8 cellular contexts compared by ENCODE assay signal in the genomic region with DNA sequence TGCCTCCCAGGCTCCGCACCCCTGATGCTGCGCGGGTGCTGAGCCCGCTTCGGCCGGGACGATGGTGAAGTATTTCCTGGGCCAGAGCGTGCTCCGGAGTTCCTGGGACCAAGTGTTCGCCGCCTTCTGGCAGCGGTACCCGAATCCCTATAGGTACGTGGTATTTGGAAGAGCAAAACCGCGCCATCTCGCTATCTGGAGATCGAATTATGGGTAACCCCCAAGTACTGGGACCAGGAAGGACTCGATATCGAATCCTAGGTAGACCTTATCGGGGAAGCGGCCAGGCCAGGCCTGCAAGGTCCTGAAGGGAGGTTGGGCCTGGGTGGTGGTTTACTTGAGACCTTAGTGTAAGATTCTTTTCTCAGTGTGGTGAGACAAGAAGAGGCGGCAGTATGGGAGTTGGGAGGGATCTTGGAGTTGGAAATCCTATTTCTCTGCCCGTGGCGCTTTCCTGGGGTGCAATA. TPM values are rescaled to one million over a fixed set of nuclear protein-coding genes. Genes with fewer than 3 reads are reported as not detected.
DNase-seq lines count a peak whose midpoint lies in the region; ATAC-seq and TF ChIP-seq lines count a peak whose summit lies in the region.

No MANE protein-coding gene starts in this region.

- no peaks in the 10 kb centered on the region for H3K36me3 ChIP-seq in smooth muscle cell (ENCODE audit: low read depth)

- POLR2A ChIA-PET in activated CD4-positive, alpha-beta memory T cell treated with anti-CD3 and anti-CD28 coated beads for 36 hours (lab: Charles Lee), result interaction anchor here (0.8 to 2.0 kb wide), 5 partner anchors 8 to 169 kb away, joined by 3 to 7 read pairs (median 4); partner anchors contain the start of genes LMAN2 and MXD3

- no peaks in the 10 kb centered on the region for H3K27me3 Mint-ChIP-seq in activated CD4-positive, alpha-beta memory T cell treated with anti-CD3 and anti-CD28 coated beads for 36 hours

- no peak for TF ChIP-seq CTCF in smooth muscle cell (IDR thresholded peaks at IDR 0.05; ENCODE audit: borderline replicate concordance, insufficient read depth, poor library complexity, severe bottlenecking)

- H3K27ac Mint-ChIP-seq in activated CD4-positive, alpha-beta memory T cell treated with anti-CD3 and anti-CD28 coated beads for 36 hours, result peak overlapping the region; percentile 82

- peak; percentile 62 for DNase-seq in Right ventricle myocardium inferior (ENCODE audit: missing footprints)
- DNase-seq in cardiac septum (ENCODE audit: low spot score), result no peak
- DNase-seq in activated CD4-positive, alpha-beta memory T cell treated with anti-CD3 and anti-CD28 coated beads for 36 hours, result peak; percentile 39
- peak in 1 of 3 donors; percentile 52 for DNase-seq in right cardiac atrium
- no peak for DNase-seq in smooth muscle cell (lab: John Stamatoyannopoulos, UW; ENCODE audit: unreplicated experiment)
- DNase-seq in mucosa of gallbladder (ENCODE audit: low spot score), result no peak
- DNase-seq in epidermal melanocyte (ENCODE audit: insufficient read length, low spot score), result no peak
- DNase-seq in NCI-H524 treated with DMSO at 0.1 percent for 48 hours (lab: John Stamatoyannopoulos, UW), result no peak

- H3K9me3 ChIP-seq in right cardiac atrium (ENCODE audit: control insufficient read depth, low read length), result no peaks in the 10 kb centered on the region
- H3K9me3 ChIP-seq in smooth muscle cell (replicated peaks; ENCODE audit: low read depth), result no peaks in the 10 kb centered on the region

- H3K27me3 ChIP-seq in right cardiac atrium (ENCODE audit: control insufficient read depth, insufficient read depth) (no peaks in the 10 kb centered on the region), smooth muscle cell (ENCODE audit: low read depth) (no peaks in the 10 kb centered on the region)

- no peaks in the 10 kb centered on the region for H3K9me3 Mint-ChIP-seq in activated CD4-positive, alpha-beta memory T cell treated with anti-CD3 and anti-CD28 coated beads for 36 hours

- CTCF ChIA-PET in activated CD4-positive, alpha-beta memory T cell treated with anti-CD3 and anti-CD28 coated beads for 36 hours (lab: Charles Lee), result interaction anchor here (1.0 to 1.4 kb wide), 6 partner anchors 9 to 196 kb away, joined by 3 to 8 read pairs (median 5); partner anchors contain the start of gene LMAN2

- peak overlapping the region; percentile 69 for H3K27ac ChIP-seq in right cardiac atrium (ENCODE audit: low read length)
- peak overlapping the region; percentile 96 for H3K27ac ChIP-seq in smooth muscle cell (ENCODE audit: low read depth)

- H3K4me1 Mint-ChIP-seq in activated CD4-positive, alpha-beta memory T cell treated with anti-CD3 and anti-CD28 coated beads for 36 hours (ENCODE audit: low read depth), result peaks cover 58% of the 10 kb centered on the region

- peaks cover 21% of the 10 kb centered on the region for H4K20me1 ChIP-seq in smooth muscle cell (ENCODE audit: low read depth)

- peaks cover 18% of the 10 kb centered on the region for H3K4me1 ChIP-seq in right cardiac atrium (ENCODE audit: control insufficient read depth, insufficient read depth, low read length)
- H3K4me1 ChIP-seq in smooth muscle cell (ENCODE audit: low read depth), result peaks cover 12% of the 10 kb centered on the region

- H3K4me3 ChIP-seq in right cardiac atrium (ENCODE audit: low read length), result peak overlapping the region; percentile 69
- peak overlapping the region; percentile 100 for H3K4me3 ChIP-seq in smooth muscle cell

- peak overlapping the region; percentile 97 for H3K9ac ChIP-seq in smooth muscle cell (ENCODE audit: low read depth)

- H3K4me3 Mint-ChIP-seq in activated CD4-positive, alpha-beta memory T cell treated with anti-CD3 and anti-CD28 coated beads for 36 hours, result peak overlapping the region; percentile 96

- peak overlapping the region; percentile 62 for H2AFZ ChIP-seq in smooth muscle cell (ENCODE audit: low read depth)

- intact Hi-C loops in Right ventricle myocardium inferior (cut with DNase I) (loop anchor here (5.0 kb wide), 2 partner anchors 63 to 192 kb away; no protein-coding TSS in a partner anchor), cardiac septum (cut with DNase I) (loop anchor here (5.0 kb wide), 2 partner anchors 172 to 192 kb away; partner anchors contain the start of gene NSD1), right cardiac atrium (cut with DNase I) (loop anchor here in 1 of 4 donors (10.0 kb wide), 1 partner anchor 189 kb away; no protein-coding TSS in a partner anchor)
- intact Hi-C loops in activated CD4-positive, alpha-beta memory T cell treated with anti-CD3 and anti-CD28 coated beads for 36 hours (cut with micrococcal nuclease), result loop anchor here (1.0 to 5.0 kb wide), 3 partner anchors 8 to 189 kb away; partner anchors contain the start of gene NSD1

- H3K36me3 Mint-ChIP-seq in activated CD4-positive, alpha-beta memory T cell treated with anti-CD3 and anti-CD28 coated beads for 36 hours, result peaks cover 32% of the 10 kb centered on the region

- H3K79me2 ChIP-seq in smooth muscle cell (ENCODE audit: low read depth), result peaks cover 30% of the 10 kb centered on the region

- peaks cover 22% of the 10 kb centered on the region for H3F3A ChIP-seq in smooth muscle cell (ENCODE audit: low read depth)

- peak overlapping the region; percentile 100 for H3K4me2 ChIP-seq in smooth muscle cell

- WGBS in right cardiac atrium, result 1% methylated on average over 25 of the region's 25 CpGs
- WGBS in smooth muscle cell (ENCODE audit: low lambda C conversion rate), result 1% methylated on average over 22 of the region's 25 CpGs

- no peak for ATAC-seq in Right ventricle myocardium inferior
- ATAC-seq in right cardiac atrium, result no peak

RNA-seq across cellular contexts. Expression of gene PRELID1, which starts 0.4 kb away (rescaled TPM):
- 34.1 TPM for total RNA-seq in Right ventricle myocardium inferior
- 49.8 TPM for total RNA-seq in cardiac septum
- 100 to 1,000 TPM; 247 to 248 TPM for total RNA-seq in activated CD4-positive, alpha-beta memory T cell treated with anti-CD3 and anti-CD28 coated beads for 36 hours
- 10 to 100 TPM; 40.4 to 55.7 (median 46.0) TPM for total RNA-seq in right cardiac atrium
- polyA plus RNA-seq in right cardiac atrium, result 43.3 TPM
- total RNA-seq in smooth muscle cell, result 132 and 197 TPM in 2 replicates
- 264 and 268 TPM in 2 replicates for polyA plus RNA-seq in smooth muscle cell
- total RNA-seq in mucosa of gallbladder, result 106 TPM

RNA-seq across cellular contexts. Expression of gene RAB24, which starts 0.4 kb away (rescaled TPM):
- total RNA-seq in Right ventricle myocardium inferior, result 18.9 TPM
- 19.0 TPM for total RNA-seq in cardiac septum
- 10 to 100 TPM; 21.7 to 22.1 TPM for total RNA-seq in activated CD4-positive, alpha-beta memory T cell treated with anti-CD3 and anti-CD28 coated beads for 36 hours
- 10 to 100 TPM; 15.0 to 23.8 (median 20.6) TPM for total RNA-seq in right cardiac atrium
- polyA plus RNA-seq in right cardiac atrium, result 28.6 TPM
- 15.3 and 41.8 TPM in 2 replicates for total RNA-seq in smooth muscle cell
- polyA plus RNA-seq in smooth muscle cell, result 46.4 and 49.5 TPM in 2 replicates
- 61.0 TPM for total RNA-seq in mucosa of gallbladder

RNA-seq across cellular contexts. Expression of gene MXD3, which starts 7.7 kb away (rescaled TPM):
- total RNA-seq in Right ventricle myocardium inferior (2.0 TPM), cardiac septum (1.9 TPM), right cardiac atrium (1 to 10 TPM; 2.4 to 3.6 (median 2.6) TPM), smooth muscle cell (8.6 and 16.9 TPM in 2 replicates), mucosa of gallbladder (9.7 TPM)
- total RNA-seq in activated CD4-positive, alpha-beta memory T cell treated with anti-CD3 and anti-CD28 coated beads for 36 hours, result 10 to 100 TPM; 31.2 to 33.4 TPM
- polyA plus RNA-seq in right cardiac atrium (1.7 TPM), smooth muscle cell (14.9 and 15.6 TPM in 2 replicates)

RNA-seq across cellular contexts. Expression of gene LMAN2, which starts 47.5 kb away (rescaled TPM):
- 72.3 TPM for total RNA-seq in Right ventricle myocardium inferior
- 67.5 TPM for total RNA-seq in cardiac septum
- total RNA-seq in activated CD4-positive, alpha-beta memory T cell treated with anti-CD3 and anti-CD28 coated beads for 36 hours, result 100 to 1,000 TPM in 1 of 2 experiments, 10 to 100 TPM in 1; 98.3 to 104 TPM
- 10 to 100 TPM; 59.0 to 74.3 (median 68.8) TPM for total RNA-seq in right cardiac atrium
- polyA plus RNA-seq in right cardiac atrium, result 109 TPM
- total RNA-seq in smooth muscle cell, result 178 and 241 TPM in 2 replicates
- 236 and 253 TPM in 2 replicates for polyA plus RNA-seq in smooth muscle cell
- 184 TPM for total RNA-seq in mucosa of gallbladder

RNA-seq across cellular contexts. Expression of gene RGS14, which starts 53.8 kb away (rescaled TPM):
- total RNA-seq in Right ventricle myocardium inferior (3.9 TPM), cardiac septum (4.3 TPM), right cardiac atrium (1 to 10 TPM; 3.8 to 5.1 (median 4.2) TPM), smooth muscle cell (6.0 and 38.5 TPM in 2 replicates), mucosa of gallbladder (46.3 TPM)
- total RNA-seq in activated CD4-positive, alpha-beta memory T cell treated with anti-CD3 and anti-CD28 coated beads for 36 hours, result 10 to 100 TPM; 43.9 to 47.2 TPM
- polyA plus RNA-seq in right cardiac atrium (4.6 TPM), smooth muscle cell (23.3 and 23.8 TPM in 2 replicates)

Comparison
In these comparisons a context has a peak if more than half of its experiments do, and no peak if none do; other contexts are left out.
1. DNase-seq: peak in Right ventricle myocardium inferior (single experiment) and activated CD4-positive, alpha-beta memory T cell treated with anti-CD3 and anti-CD28 coated beads for 36 hours (single experiment); none in cardiac septum (single experiment), smooth muscle cell (single experiment), mucosa of gallbladder (single experiment), epidermal melanocyte (single experiment) and NCI-H524 treated with DMSO at 0.1 percent for 48 hours (single experiment).